8 cellular contexts compared by ENCODE assay signal in the genomic region with DNA sequence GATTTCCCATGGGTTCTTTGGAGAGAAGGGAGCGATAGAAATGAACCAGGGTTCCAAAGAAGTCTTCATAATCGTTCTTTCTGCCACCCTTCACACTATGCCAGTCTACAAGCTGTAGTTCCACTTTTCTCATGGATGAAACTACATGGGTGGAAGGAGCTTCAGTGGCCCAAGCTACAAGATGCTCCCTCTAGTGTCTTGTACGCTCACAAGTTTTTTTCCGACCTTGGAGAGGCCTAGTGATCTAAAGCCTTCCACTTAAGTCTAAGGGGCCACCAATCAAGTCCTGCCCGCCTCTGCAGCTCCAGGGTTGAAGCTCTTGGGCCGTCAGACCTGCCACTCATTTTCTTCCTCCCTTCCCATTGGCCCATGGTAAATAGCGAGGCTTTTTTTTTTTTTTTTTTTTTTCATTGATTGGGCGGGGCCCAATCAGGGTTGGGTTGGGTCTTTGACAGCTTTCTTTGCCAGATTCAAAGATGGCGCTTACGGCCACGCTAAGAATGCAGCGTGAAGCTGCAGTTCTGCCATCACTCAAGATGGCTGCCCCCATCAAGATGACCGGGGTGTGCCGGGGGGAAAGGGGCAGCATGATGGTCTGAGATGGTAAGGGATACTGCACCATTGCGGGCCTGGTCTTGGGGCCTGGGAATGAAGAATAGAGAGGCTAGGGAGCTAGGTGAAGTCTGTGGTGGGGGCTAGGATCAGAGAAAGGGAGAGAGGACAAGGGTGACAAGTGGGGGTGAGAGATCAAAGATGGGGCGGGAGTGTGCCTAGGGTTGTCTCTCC. TPM values are rescaled to one million over a fixed set of nuclear protein-coding genes. Genes with fewer than 3 reads are reported as not detected.
DNase-seq lines count a peak whose midpoint lies in the region; ATAC-seq, FAIRE-seq and TF ChIP-seq lines count a peak whose summit lies in the region.

TOMM40L (plus strand) TSS at position 527 of the 786 bp plus-strand sequence. CDS start 430 bp downstream, outside the sequence.

- DNase-seq in Calu3 (peak; percentile 91), HTR-8/SVneo (ENCODE audit: insufficient read length, low spot score) (peak; percentile 92), NOMO-1 treated with DMSO at 0.1 percent for 48 hours (lab: John Stamatoyannopoulos, UW; ENCODE audit: unreplicated experiment) (peak; percentile 100), endodermal cell (peak; percentile 96), mesendoderm (peak; percentile 100)
- peak; percentile 55 to 69 (median 64) for DNase-seq in activated CD8-positive, alpha-beta memory T cell treated with anti-CD3 and anti-CD28 coated beads for 48 hours (ENCODE audit: low read depth in 2 of 3, low spot score in 2 of 3)
- DNase-seq in stimulated activated CD8-positive, alpha-beta memory T cell treated with anti-CD3 and anti-CD28 coated beads, Interleukin-15, amount 100 ng/mL, for 1 hour (ENCODE audit: low read depth) = peak; percentile 71

- no peak within 1 kb of the TSS for H2BK120ac ChIP-seq in mesendoderm (ENCODE audit: low read depth, low read length)

- peak within 1 kb of the TSS; percentile 85 for H3K4me2 ChIP-seq in mesendoderm (ENCODE audit: low read length)

- H3K23ac ChIP-seq in mesendoderm (ENCODE audit: low read length) = no peak within 1 kb of the TSS

- no peaks in the 10 kb centered on the region for H3K9me3 ChIP-seq in endodermal cell (ENCODE audit: control insufficient read depth, low read length)

- H3K79me2 ChIP-seq in mesendoderm (ENCODE audit: control insufficient read depth, insufficient read depth, low read length) = no peaks in the 10 kb centered on the region

- H3K36me3 Mint-ChIP-seq in Calu3 (ENCODE audit: insufficient read depth, unreplicated experiment) (peaks cover 15% of the 10 kb centered on the region), endodermal cell (ENCODE audit: low read depth) (peaks cover 16% of the 10 kb centered on the region)

- H3K27ac ChIP-seq in endodermal cell (ENCODE audit: low read depth, low read length) (no peak within 1 kb of the TSS), mesendoderm (ENCODE audit: low read depth, low read length) (peak within 1 kb of the TSS; percentile 37)

- H2AK5ac ChIP-seq in mesendoderm (ENCODE audit: low read length) = peak within 1 kb of the TSS; percentile 91

- peak within 1 kb of the TSS; percentile 60 for H4K8ac ChIP-seq in mesendoderm (ENCODE audit: low read depth, low read length)

- H3K18ac ChIP-seq in mesendoderm (ENCODE audit: low read length) = peak within 1 kb of the TSS; percentile 61

- peak within 1 kb of the TSS; percentile 86 for H3K4me3 Mint-ChIP-seq in Calu3 (ENCODE audit: low read depth, unreplicated experiment)
- peak within 1 kb of the TSS; percentile 85 for H3K4me3 Mint-ChIP-seq in endodermal cell

- CTCF ChIA-PET in Calu3 (lab: Charles Lee) = interaction anchor here (0.5 to 3.0 kb wide), 23 partner anchors 10 to 1124 kb away, joined by 3 to 26 read pairs (median 4); partner anchors contain the start of genes NDUFS2 and PPOX

- no TSS peak for BruUV-seq in Calu3 (replicated peaks; lab: Mats Ljungman, UMichigan)

- H3K4me1 Mint-ChIP-seq in Calu3 (ENCODE audit: low read depth, unreplicated experiment) = peaks cover 26% of the 10 kb centered on the region
- peaks cover 43% of the 10 kb centered on the region for H3K4me1 Mint-ChIP-seq in endodermal cell

- H3K9me3 Mint-ChIP-seq in Calu3 (ENCODE audit: low read depth, unreplicated experiment) = no peaks in the 10 kb centered on the region
- H3K9me3 Mint-ChIP-seq in endodermal cell = no peaks in the 10 kb centered on the region

- no peaks in the 10 kb centered on the region for H3K79me1 ChIP-seq in mesendoderm (ENCODE audit: low read length)

- H3K4me1 ChIP-seq in endodermal cell (ENCODE audit: control insufficient read depth, insufficient read depth, low read length) = peaks cover 14% of the 10 kb centered on the region
- peaks cover 3% of the 10 kb centered on the region for H3K4me1 ChIP-seq in mesendoderm (ENCODE audit: control insufficient read depth, low read depth, low read length)

- TF ChIP-seq CTCF in Calu3 (IDR thresholded peaks at IDR 0.05; ENCODE audit: unreplicated experiment) (peak; percentile 38), endodermal cell (conservative IDR thresholded peaks at IDR 0.05) (peak; percentile 72)

- no peaks in the 10 kb centered on the region for H3K27me3 ChIP-seq in endodermal cell (ENCODE audit: control insufficient read depth, insufficient read depth, low read length, poor library complexity, severe bottlenecking)
- no peaks in the 10 kb centered on the region for H3K27me3 ChIP-seq in mesendoderm (ENCODE audit: insufficient read depth, low read length, poor library complexity)

- peak within 1 kb of the TSS; percentile 76 for H3K27ac Mint-ChIP-seq in Calu3 (ENCODE audit: unreplicated experiment)
- H3K27ac Mint-ChIP-seq in endodermal cell = peak within 1 kb of the TSS; percentile 94

- no peak within 1 kb of the TSS for H4K5ac ChIP-seq in mesendoderm (ENCODE audit: low read length)

- H3K9ac ChIP-seq in endodermal cell (ENCODE audit: extremely low read depth, low read length, poor library complexity, severe bottlenecking) (no peak within 1 kb of the TSS), mesendoderm (ENCODE audit: low read length) (peak within 1 kb of the TSS; percentile 84)

- H3K4me3 ChIP-seq in endodermal cell (ENCODE audit: low read length) (peak within 1 kb of the TSS; percentile 96), mesendoderm (ENCODE audit: low read length) (peak within 1 kb of the TSS; percentile 83)

- intact Hi-C loops in Calu3 (cut with micrococcal nuclease; ENCODE audit: unreplicated experiment) = no loop called here

- H3K27me3 Mint-ChIP-seq in Calu3 (ENCODE audit: unreplicated experiment) (peaks cover 26% of the 10 kb centered on the region), endodermal cell (ENCODE audit: insufficient read depth) (no peaks in the 10 kb centered on the region)

- peak; percentile 89 for ATAC-seq in GM21367 (IDR thresholded peaks at IDR 0.05; ENCODE audit: unreplicated experiment)

- no peak within 1 kb of the TSS for H2BK15ac ChIP-seq in mesendoderm (replicated peaks; ENCODE audit: low read depth)

- H2BK5ac ChIP-seq in mesendoderm (ENCODE audit: low read length) = peak within 1 kb of the TSS; percentile 81

- peak within 1 kb of the TSS; percentile 96 for H3K56ac ChIP-seq in mesendoderm (ENCODE audit: low read length)

- WGBS in endodermal cell (ENCODE audit: insufficient coverage in 1 of 2, insufficient read length in 1 of 2), 2 experiments = 10% methylated on average over 7 to 16 of the region's 16 CpGs
- WGBS in mesendoderm (ENCODE audit: extremely low coverage, insufficient coverage, low lambda C conversion rate) = no CpG with 5 or more reads among the region's 16 CpGs

- FAIRE-seq in HTR-8/SVneo (lab: Jason Lieb, UNC) = no peak

- H3K4ac ChIP-seq in mesendoderm (ENCODE audit: low read depth, low read length) = no peak within 1 kb of the TSS

- H3K36me3 ChIP-seq in endodermal cell (ENCODE audit: control insufficient read depth, insufficient read depth, low read length) = peaks cover 14% of the 10 kb centered on the region
- H3K36me3 ChIP-seq in mesendoderm (ENCODE audit: control insufficient read depth, insufficient read depth, low read length) = no peaks in the 10 kb centered on the region

RNA-seq across cellular contexts. Expression of gene TOMM40L, which starts in this region (rescaled TPM):
- 14.1 and 15.0 TPM in 2 replicates for total RNA-seq in Calu3 (2022)
- total RNA-seq in endodermal cell = 10 to 100 TPM in 1 of 2 donors, 1 to 10 TPM in 1; 9.0 to 11.6 TPM
- polyA plus RNA-seq in endodermal cell (2013, experiment 1 of 2) = 9.8 TPM
- polyA plus RNA-seq in endodermal cell (2013, experiment 2 of 2) = 10.6 TPM
- 12.4 TPM for polyA plus RNA-seq in mesendoderm (2013, experiment 1 of 2)
- 12.1 TPM for polyA plus RNA-seq in mesendoderm (2013, experiment 2 of 2)
